ENCODE assay signal across 10 cellular contexts in genomic region chr19:51019544-51019925, GRCh38. TPM values are rescaled to one million over a fixed set of nuclear protein-coding genes. Genes with fewer than 3 reads are reported as not detected.
DNase-seq lines count a peak whose midpoint lies in the region; ATAC-seq and TF ChIP-seq lines count a peak whose summit lies in the region.
"Had no signal": no experiment of that assay in that cellular context is flagged by ENCODE, and none has a peak within 500 bp of the region (broad histone marks: within the 10 kb centered on the region; RNA-seq: fewer than 3 reads in every experiment).

KLK10 (minus strand) TSS chr19:51019709; CDS start chr19:51019130, 579 bp downstream.

- H3K27me3 ChIP-seq in iPS-20b (ENCODE audit: insufficient read depth, low read length) = peaks cover 53% of the 10 kb centered on the region

- peaks cover 12% of the 10 kb centered on the region for H3K4me1 Mint-ChIP-seq in activated naive CD8-positive, alpha-beta T cell treated with anti-CD3 and anti-CD28 coated beads for 36 hours
- H3K4me1 Mint-ChIP-seq in stimulated activated effector memory CD8-positive, alpha-beta T cell treated with anti-CD3 and anti-CD28 coated beads, Interleukin-12 subunit alpha, Interleukin-12 subunit beta, amount 100 ng/mL, for 72 hours = peaks cover 30% of the 10 kb centered on the region

- H3K27ac Mint-ChIP-seq in activated naive CD8-positive, alpha-beta T cell treated with anti-CD3 and anti-CD28 coated beads for 36 hours = no peak within 1 kb of the TSS
- no peak within 1 kb of the TSS for H3K27ac Mint-ChIP-seq in stimulated activated effector memory CD8-positive, alpha-beta T cell treated with anti-CD3 and anti-CD28 coated beads, Interleukin-12 subunit alpha, Interleukin-12 subunit beta, amount 100 ng/mL, for 72 hours

- H3K4me3 ChIP-seq in iPS-20b (ENCODE audit: low read length) = peak within 1 kb of the TSS; percentile 60; the same call in 1 of the 2 replicates

- no peak for TF ChIP-seq CTCF in RWPE1 (conservative IDR thresholded peaks at IDR 0.05; ENCODE audit: low read depth)

- H3K9me3 Mint-ChIP-seq in activated naive CD8-positive, alpha-beta T cell treated with anti-CD3 and anti-CD28 coated beads for 36 hours = peaks cover 2% of the 10 kb centered on the region
- no peaks in the 10 kb centered on the region for H3K9me3 Mint-ChIP-seq in stimulated activated effector memory CD8-positive, alpha-beta T cell treated with anti-CD3 and anti-CD28 coated beads, Interleukin-12 subunit alpha, Interleukin-12 subunit beta, amount 100 ng/mL, for 72 hours

- POLR2A ChIA-PET in RWPE1 (lab: Yijun Ruan, JAX; ENCODE audit: low non-redundant PET) = interaction anchor here (0.7 kb wide), 2 partner anchors 24 to 77 kb away, joined by 4 read pairs; no protein-coding TSS in a partner anchor

- H3K4me1 ChIP-seq in iPS-20b (ENCODE audit: insufficient read depth, low read length) = peaks cover 4% of the 10 kb centered on the region; the same call in 1 of the 2 replicates

- H3K36me3 ChIP-seq in iPS-20b (ENCODE audit: insufficient read depth, low read depth, low read length) = no peaks in the 10 kb centered on the region

- H3K9ac ChIP-seq in iPS-20b (ENCODE audit: low read depth, low read length) = no peak within 1 kb of the TSS

- peak within 1 kb of the TSS; percentile 61 for H3K4me3 Mint-ChIP-seq in activated naive CD8-positive, alpha-beta T cell treated with anti-CD3 and anti-CD28 coated beads for 36 hours
- H3K4me3 Mint-ChIP-seq in stimulated activated effector memory CD8-positive, alpha-beta T cell treated with anti-CD3 and anti-CD28 coated beads, Interleukin-12 subunit alpha, Interleukin-12 subunit beta, amount 100 ng/mL, for 72 hours = peak within 1 kb of the TSS; percentile 64

- H3K9me3 ChIP-seq in iPS-20b (ENCODE audit: insufficient read depth, low read depth, low read length) = no peaks in the 10 kb centered on the region

- H3K36me3 Mint-ChIP-seq in activated naive CD8-positive, alpha-beta T cell treated with anti-CD3 and anti-CD28 coated beads for 36 hours = no peaks in the 10 kb centered on the region
- H3K36me3 Mint-ChIP-seq in stimulated activated effector memory CD8-positive, alpha-beta T cell treated with anti-CD3 and anti-CD28 coated beads, Interleukin-12 subunit alpha, Interleukin-12 subunit beta, amount 100 ng/mL, for 72 hours = peaks cover 17% of the 10 kb centered on the region

- no peak within 1 kb of the TSS for H3K27ac ChIP-seq in iPS-20b (ENCODE audit: low read length)
- no peak within 1 kb of the TSS for H3K27ac ChIP-seq in RWPE1

- ATAC-seq in stimulated activated effector memory CD8-positive, alpha-beta T cell treated with anti-CD3 and anti-CD28 coated beads, Interleukin-12 subunit alpha, Interleukin-12 subunit beta, amount 100 ng/mL, for 72 hours = no peak
- ATAC-seq in activated CD4-positive, CD25-positive, alpha-beta regulatory T cell treated with anti-CD3 and anti-CD28 coated beads, Interleukin-2, amount 50 U/mL, for 24 hours = no peak

- DNase-seq in DMS53 treated with DMSO at 0.1 percent for 48 hours (lab: John Stamatoyannopoulos, UW; ENCODE audit: unreplicated experiment) (peak; percentile 41), DMS53 (lab: John Stamatoyannopoulos, UW) (no peak), glomerular visceral epithelial cell (ENCODE audit: extremely low spot score) (no peak), RWPE1 (ENCODE audit: low spot score) (no peak)
- DNase-seq in activated naive CD8-positive, alpha-beta T cell treated with anti-CD3 and anti-CD28 coated beads for 36 hours = no peak
- no peak for DNase-seq in stimulated activated effector memory CD8-positive, alpha-beta T cell treated with anti-CD3 and anti-CD28 coated beads, Interleukin-12 subunit alpha, Interleukin-12 subunit beta, amount 100 ng/mL, for 72 hours (ENCODE audit: low spot score in 2 of 2)
- DNase-seq: activated CD4-positive, alpha-beta T cell treated with anti-CD3 and anti-CD28 coated beads, Interleukin-2, amount 50 U/mL, for 1 hour; NCI-H1092 treated with DMSO at 0.1 percent for 48 hours had no signal

- CTCF ChIA-PET in RWPE1 (lab: Yijun Ruan, JAX) = interaction anchor here (0.8 to 5.9 kb wide), 3 partner anchors 76 to 227 kb away, joined by 4 to 64 read pairs (median 11); no protein-coding TSS in a partner anchor

- H3K27me3 Mint-ChIP-seq in activated naive CD8-positive, alpha-beta T cell treated with anti-CD3 and anti-CD28 coated beads for 36 hours = peaks cover 75% of the 10 kb centered on the region

RNA-seq across cellular contexts. Expression of gene KLK10, which starts in this region (rescaled TPM):
- not detected for total RNA-seq in activated naive CD8-positive, alpha-beta T cell treated with anti-CD3 and anti-CD28 coated beads for 36 hours
